7 cellular contexts compared by ENCODE assay signal in the genomic region with DNA sequence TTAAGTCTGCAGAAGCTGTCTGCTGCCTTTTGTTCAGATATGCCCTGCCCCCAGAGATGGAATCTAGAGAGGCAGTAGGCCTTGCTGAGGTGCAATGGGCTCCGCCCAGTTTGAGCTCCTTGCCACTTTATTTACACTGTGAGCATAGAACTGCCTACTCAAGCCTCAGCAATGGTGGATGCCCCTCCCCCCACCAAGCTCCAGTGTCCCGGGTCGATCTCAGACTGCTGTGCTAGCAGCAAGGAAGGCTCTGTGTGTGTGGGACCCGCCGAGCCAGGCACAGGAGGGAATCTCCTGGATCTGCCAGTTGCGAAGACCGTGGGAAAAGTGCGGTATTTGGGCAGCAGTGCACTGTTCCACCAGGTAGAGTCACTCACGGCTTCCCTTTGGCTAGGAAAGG.
DNase-seq lines count a peak whose midpoint lies in the region; ATAC-seq, FAIRE-seq and TF ChIP-seq lines count a peak whose summit lies in the region.
"Not testable (repeated sequence)": the region's sequence is repeated elsewhere in the genome, so short reads cannot be mapped to it uniquely, and the experiment has no call there.

No MANE protein-coding gene starts in this region.

- peak; percentile 91 for ATAC-seq in K562
- ATAC-seq in esophagus mucosa, result peak; percentile 48
- ATAC-seq in lower lobe of right lung, result peak in 1 of 2 donors; percentile 15
- ATAC-seq in pancreas, result peak; percentile 89 to 97 (median 96)
- peak; percentile 56 for ATAC-seq in upper lobe of right lung

- H2BK12ac ChIP-seq in H9 (ENCODE audit: insufficient read length, low read depth, low read length), result not testable (repeated sequence)

- H3K27ac ChIP-seq in H9 (ENCODE audit: insufficient read length, low read depth, low read length); lower lobe of right lung; pancreas; upper lobe of right lung: not testable (repeated sequence)
- peak overlapping the region; percentile 41; the same call in 2 of the 3 replicates for H3K27ac ChIP-seq in K562 (ENCODE audit: extremely low read depth, low read depth, low read length)

- H3K4me2 ChIP-seq in H9 (ENCODE audit: insufficient read depth, insufficient read length, low read length), result not testable (repeated sequence)
- peak overlapping the region; percentile 41; the same call in 1 of the 2 replicates for H3K4me2 ChIP-seq in K562 (ENCODE audit: insufficient read depth, low read length)

- not testable (repeated sequence) for H3K4me3 Mint-ChIP-seq in H9

- not testable (repeated sequence) for H3K23me2 ChIP-seq in H9 (ENCODE audit: insufficient read length, low read depth, low read length, poor library complexity, severe bottlenecking)

- not testable (repeated sequence) for H3K4me3 ChIP-seq in NT2/D1 (ENCODE audit: insufficient read length, low read depth); K562; lower lobe of right lung; pancreas; upper lobe of right lung

- not testable (repeated sequence) for H3K4ac ChIP-seq in H9 (ENCODE audit: low read depth, low read length)

- peak; percentile 36 for DNase-seq in H9
- DNase-seq in NT2/D1 (ENCODE audit: low read depth, low spot score), result peak; percentile 43
- peak in 2 of 4 experiments; percentile 32 to 74 for DNase-seq in K562 (ENCODE audit: extremely low read depth in 1 of 4, low spot score in 3 of 4)
- peak; percentile 52 for DNase-seq in lower lobe of right lung
- DNase-seq in pancreas, result peak; percentile 64 to 81 (median 77)
- DNase-seq in upper lobe of right lung, result peak; percentile 62

- not testable (repeated sequence) for H4K91ac ChIP-seq in H9 (ENCODE audit: insufficient read length, low read depth, low read length)

- TF ChIP-seq CTCF in H9 (conservative IDR thresholded peaks at IDR 0.05); K562 (IDR thresholded peaks at IDR 0.05 in 2 of 3, conservative IDR thresholded peaks at IDR 0.05 in 1 of 3; ENCODE audit: insufficient read depth in 2 of 3, low read depth in 1 of 3, low read length in 3 of 3); lower lobe of right lung (IDR thresholded peaks at IDR 0.05); pancreas (IDR thresholded peaks at IDR 0.05); upper lobe of right lung (IDR thresholded peaks at IDR 0.05): not testable (repeated sequence)

- not testable (repeated sequence) for TF ChIP-seq POLR2A in K562 (conservative IDR thresholded peaks at IDR 0.05)

- H2BK15ac ChIP-seq in H9 (ENCODE audit: low read depth, low read length), result not testable (repeated sequence)

- not testable (repeated sequence) for BruUV-seq in K562 (replicated peaks; lab: Mats Ljungman, UMichigan)

- not testable (repeated sequence) for H2AK5ac ChIP-seq in H9 (ENCODE audit: insufficient read length, low read length)

- not testable (repeated sequence) for H3K9me3 ChIP-seq in H9 (ENCODE audit: control insufficient read depth, low read depth, low read length); NT2/D1 (ENCODE audit: insufficient read depth, low read length); K562 (replicated peaks; ENCODE audit: control insufficient read depth, insufficient read depth, low read depth, low read length); lower lobe of right lung; pancreas; upper lobe of right lung

- H3K79me1 ChIP-seq in H9 (ENCODE audit: insufficient read depth, low read depth, low read length, poor library complexity, severe bottlenecking), result not testable (repeated sequence)

- in situ Hi-C loops in K562 (cut with MboI), result not testable (repeated sequence)

- H2BK120ac ChIP-seq in H9 (ENCODE audit: low read depth, low read length, poor library complexity, severe bottlenecking), result not testable (repeated sequence)

- H4K5ac ChIP-seq in H9 (ENCODE audit: insufficient read length, low read depth, low read length), result not testable (repeated sequence)

- intact Hi-C loops in K562 (cut with micrococcal nuclease); lower lobe of right lung (cut with DNase I); pancreas (cut with DNase I); upper lobe of right lung (cut with DNase I): not testable (repeated sequence)

- H3K9me3 Mint-ChIP-seq in H9, result not testable (repeated sequence)

- H3T11ph ChIP-seq in H9 (ENCODE audit: low read length), result not testable (repeated sequence)

- H3K36me3 Mint-ChIP-seq in H9 (ENCODE audit: insufficient read depth in 1 of 3, low read depth in 3 of 3), result not testable (repeated sequence)

- not testable (repeated sequence) for H4K8ac ChIP-seq in H9 (replicated peaks; ENCODE audit: insufficient read length, low read depth, low read length)

- not testable (repeated sequence) for H4K20me1 ChIP-seq in H9 (ENCODE audit: control insufficient read depth, insufficient read depth, insufficient read length); K562 (replicated peaks; ENCODE audit: control insufficient read depth, insufficient read depth, low read length)

- not testable (repeated sequence) for H3K9ac ChIP-seq in H9 (ENCODE audit: extremely low read depth, insufficient read length, low read length); NT2/D1 (ENCODE audit: insufficient read length, low read depth)
- peak overlapping the region in 1 of 2 experiments; percentile 5; a peak in 1 of 4 replicates for H3K9ac ChIP-seq in K562 (ENCODE audit: insufficient read depth in 1 of 2, low read depth in 2 of 2, low read length in 2 of 2)

- not testable (repeated sequence) for H3K23ac ChIP-seq in H9 (ENCODE audit: insufficient read length, low read depth, low read length)

- H3K14ac ChIP-seq in H9 (ENCODE audit: insufficient read depth, low read length), result not testable (repeated sequence)

- H3K36me3 ChIP-seq in NT2/D1 (ENCODE audit: insufficient read depth, insufficient read length, low read length); K562 (ENCODE audit: control insufficient read depth, insufficient read depth, low read length); lower lobe of right lung; pancreas; upper lobe of right lung: not testable (repeated sequence)

- WGBS in H9 (ENCODE audit: extremely low coverage, insufficient read length, low lambda C conversion rate), result no CpG with 5 or more reads among the region's 9 CpGs
- 52% methylated on average over 9 of the region's 9 CpGs for WGBS in K562 (ENCODE audit: insufficient coverage, low coverage, missing lambda C conversion rate)
- 33 to 42% methylated on average over 9 of the region's 9 CpGs for WGBS in pancreas, 2 donors

- TF ChIP-seq RAD21 in K562 (CRISPR knock-in tag; conservative IDR thresholded peaks at IDR 0.05 in 1 of 2, IDR thresholded peaks at IDR 0.05 in 1 of 2), result not testable (repeated sequence)

- not testable (repeated sequence) for H3K27me3 ChIP-seq in H9 (ENCODE audit: insufficient read depth, low read length); NT2/D1 (ENCODE audit: insufficient read depth, insufficient read length); K562 (ENCODE audit: control insufficient read depth in 2 of 2, insufficient read depth in 2 of 2, low read length in 2 of 2); lower lobe of right lung (ENCODE audit: low read depth); pancreas; upper lobe of right lung

- POLR2A ChIA-PET in K562 (lab: Yijun Ruan, JAX), result interaction anchor here (0.7 to 0.9 kb wide), 2 partner anchors 25 to 110 kb away, joined by 3 read pairs; no protein-coding TSS in a partner anchor

- not testable (repeated sequence) for TF ChIP-seq EP300 in K562 (IDR thresholded peaks at IDR 0.05; ENCODE audit: low read length)

- H3K79me2 ChIP-seq in H9 (ENCODE audit: insufficient read depth, low read length), result not testable (repeated sequence)
- peaks cover 12% of the 10 kb centered on the region; the same call in 2 of the 3 replicates for H3K79me2 ChIP-seq in K562 (ENCODE audit: control insufficient read depth, insufficient read depth, low read length)

- not testable (repeated sequence) for H3K9me1 ChIP-seq in K562 (ENCODE audit: control insufficient read depth, insufficient read depth, low read length)

- not testable (repeated sequence) for H2BK5ac ChIP-seq in H9 (ENCODE audit: insufficient read length, low read length)

- H2AFZ ChIP-seq in H9 (ENCODE audit: low read length); K562 (ENCODE audit: low read depth, low read length): not testable (repeated sequence)

- not testable (repeated sequence) for H3K4me1 Mint-ChIP-seq in H9

- CTCF ChIA-PET in K562 (lab: Yijun Ruan, JAX; ENCODE audit: low intra/inter-chr PET ratio), result not testable (repeated sequence)

- not testable (repeated sequence) for H3K4me1 ChIP-seq in H9 (ENCODE audit: insufficient read depth, low read length); NT2/D1 (ENCODE audit: insufficient read depth, insufficient read length); K562 (replicated peaks in 1 of 2; ENCODE audit: control insufficient read depth in 2 of 2, insufficient read depth in 2 of 2, low read length in 2 of 2); lower lobe of right lung; pancreas; upper lobe of right lung

- not testable (repeated sequence) for FAIRE-seq in K562 (lab: Jason Lieb, UNC); pancreas (lab: Jason Lieb, UNC)

- not testable (repeated sequence) for H3K27me3 Mint-ChIP-seq in H9 (ENCODE audit: low read depth)

- H2BK20ac ChIP-seq in H9 (ENCODE audit: low read depth, low read length, poor library complexity, severe bottlenecking), result not testable (repeated sequence)

- H3K56ac ChIP-seq in H9 (ENCODE audit: insufficient read length, low read depth, low read length), result not testable (repeated sequence)

- H3K27ac Mint-ChIP-seq in H9, result not testable (repeated sequence)

- H3K18ac ChIP-seq in H9 (ENCODE audit: insufficient read length, low read depth, low read length), result not testable (repeated sequence)

TF ChIP-seq in K562, 482 proteins besides CTCF, POLR2A, EP300 and RAD21 (continues in another document):
- TF ChIP-seq FOXA3 (CRISPR knock-in tag; conservative IDR thresholded peaks at IDR 0.05 in 1 of 2, IDR thresholded peaks at IDR 0.05 in 1 of 2), result peak in 1 of 2 experiments; percentile 55; a peak in 1 of 4 replicates
- peak in 1 of 2 experiments; percentile 32; a peak in 1 of 4 replicates for TF ChIP-seq TRIM24 (IDR thresholded peaks at IDR 0.05)
